ENCODE assay signal across 9 cellular contexts in genomic region chr12:53996188-53996885, GRCh38. TPM values are rescaled to one million over a fixed set of nuclear protein-coding genes. Genes with fewer than 3 reads are reported as not detected.
A peak's percentile ranks its signal among the peaks of the same experiment; 100 is the strongest.
DNase-seq lines count a peak whose midpoint lies in the region; ATAC-seq lines count a peak whose summit lies in the region.
"Had no signal": no experiment of that assay in that cellular context is flagged by ENCODE, and none has a peak within 500 bp of the region (broad histone marks: within the 10 kb centered on the region; RNA-seq: fewer than 3 reads in every experiment).

No MANE protein-coding gene starts in this region.

- H3K27me3 Mint-ChIP-seq in activated CD4-positive, alpha-beta T cell treated with anti-CD3 and anti-CD28 coated beads, Interleukin-2, amount 10 ng/mL, durations not matched to agents 24 days and 14 days, result peaks cover 88% of the 10 kb centered on the region
- H3K27me3 Mint-ChIP-seq in T-helper 17 cell (peaks cover 88% of the 10 kb centered on the region), immature natural killer cell (ENCODE audit: low read depth in 3 of 3) (peaks cover 67 to 76% (median 74%) of the 10 kb centered on the region in 3 donors)
- H3K27me3 Mint-ChIP-seq in stimulated activated naive CD8-positive, alpha-beta T cell treated with anti-CD3 and anti-CD28 coated beads, Interleukin-15, amount 100 ng/mL, for 72 hours, result peaks cover 100% of the 10 kb centered on the region

- peak overlapping the region; percentile 75 for H3K4me3 Mint-ChIP-seq in activated CD4-positive, alpha-beta T cell treated with anti-CD3 and anti-CD28 coated beads, Interleukin-2, amount 10 ng/mL, durations not matched to agents 24 days and 14 days
- peak overlapping the region; percentile 93 for H3K4me3 Mint-ChIP-seq in T-helper 17 cell
- peak overlapping the region; percentile 77 to 86 (median 85) for H3K4me3 Mint-ChIP-seq in immature natural killer cell
- peak overlapping the region; percentile 85 to 87 for H3K4me3 Mint-ChIP-seq in stimulated activated naive CD8-positive, alpha-beta T cell treated with anti-CD3 and anti-CD28 coated beads, Interleukin-15, amount 100 ng/mL, for 72 hours

- H3K9me3 ChIP-seq in T-helper 17 cell (ENCODE audit: control insufficient read depth, low read length, poor library complexity, severe bottlenecking), result no peaks in the 10 kb centered on the region

- peaks cover 3% of the 10 kb centered on the region for H3K36me3 Mint-ChIP-seq in activated CD4-positive, alpha-beta T cell treated with anti-CD3 and anti-CD28 coated beads, Interleukin-2, amount 10 ng/mL, durations not matched to agents 24 days and 14 days (ENCODE audit: low read depth)
- H3K36me3 Mint-ChIP-seq in T-helper 17 cell (ENCODE audit: low read depth) (peaks cover 4% of the 10 kb centered on the region), immature natural killer cell (peaks cover 0 to 4% (median 0%) of the 10 kb centered on the region in 3 donors)

- H3K9me3 Mint-ChIP-seq in activated CD4-positive, alpha-beta T cell treated with anti-CD3 and anti-CD28 coated beads, Interleukin-2, amount 10 ng/mL, durations not matched to agents 24 days and 14 days, result no peaks in the 10 kb centered on the region
- H3K9me3 Mint-ChIP-seq in immature natural killer cell, result peaks cover 0 to 10% (median 0%) of the 10 kb centered on the region in 6 donors
- H3K9me3 Mint-ChIP-seq in stimulated activated naive CD8-positive, alpha-beta T cell treated with anti-CD3 and anti-CD28 coated beads, Interleukin-15, amount 100 ng/mL, for 72 hours, result no peaks in the 10 kb centered on the region

- DNase-seq in activated CD4-positive, alpha-beta T cell treated with anti-CD3 and anti-CD28 coated beads, Interleukin-2, amount 10 ng/mL, durations not matched to agents 24 days and 14 days, result no peak
- no peak for DNase-seq in activated CD4-positive, alpha-beta T cell treated with anti-CD3 and anti-CD28 coated beads, Interleukin-2, amount 50 U/mL, for 4 hours
- DNase-seq in T-helper 17 cell, result no peak
- DNase-seq in immature natural killer cell, result no peak
- no peak for DNase-seq in stimulated activated naive CD8-positive, alpha-beta T cell treated with anti-CD3 and anti-CD28 coated beads, Interleukin-15, amount 100 ng/mL, for 72 hours
- no peak for DNase-seq in HK-2 (ENCODE audit: unreplicated experiment)
- no peak for DNase-seq in superior temporal gyrus (ENCODE audit: extremely low spot score)
- DNase-seq in NCI-H774 (lab: John Stamatoyannopoulos, UW), result no peak

- intact Hi-C loops in activated CD4-positive, alpha-beta T cell treated with anti-CD3 and anti-CD28 coated beads, Interleukin-2, amount 10 ng/mL, durations not matched to agents 24 days and 14 days (cut with micrococcal nuclease), result loop anchor here (2.0 to 10.0 kb wide), 4 partner anchors 14 to 62 kb away; partner anchors contain the start of genes HOXC13, HOXC4 and HOXC5

- ATAC-seq in T-helper 17 cell, result no peak
- peak; percentile 3 for ATAC-seq in stimulated activated naive CD8-positive, alpha-beta T cell treated with anti-CD3 and anti-CD28 coated beads, Interleukin-15, amount 100 ng/mL, for 72 hours

- no peak overlapping the region for H3K27ac Mint-ChIP-seq in activated CD4-positive, alpha-beta T cell treated with anti-CD3 and anti-CD28 coated beads, Interleukin-2, amount 10 ng/mL, durations not matched to agents 24 days and 14 days
- H3K27ac Mint-ChIP-seq in T-helper 17 cell (no peak overlapping the region), immature natural killer cell (peak overlapping the region in 1 of 6 donors; percentile 61)
- peak overlapping the region; percentile 14 to 34 for H3K27ac Mint-ChIP-seq in stimulated activated naive CD8-positive, alpha-beta T cell treated with anti-CD3 and anti-CD28 coated beads, Interleukin-15, amount 100 ng/mL, for 72 hours

- H3K4me1 Mint-ChIP-seq in activated CD4-positive, alpha-beta T cell treated with anti-CD3 and anti-CD28 coated beads, Interleukin-2, amount 10 ng/mL, durations not matched to agents 24 days and 14 days, result peaks cover 18% of the 10 kb centered on the region
- H3K4me1 Mint-ChIP-seq in T-helper 17 cell (peaks cover 29% of the 10 kb centered on the region), immature natural killer cell (peaks cover 34 to 38% of the 10 kb centered on the region in 2 donors)
- H3K4me1 Mint-ChIP-seq in stimulated activated naive CD8-positive, alpha-beta T cell treated with anti-CD3 and anti-CD28 coated beads, Interleukin-15, amount 100 ng/mL, for 72 hours, result peaks cover 68% of the 10 kb centered on the region

RNA-seq across cellular contexts. Expression of gene HOXC9, which starts 3.6 kb away (rescaled TPM):
- total RNA-seq in activated CD4-positive, alpha-beta T cell treated with anti-CD3 and anti-CD28 coated beads, Interleukin-2, amount 10 ng/mL, durations not matched to agents 24 days and 14 days, result not detected in 2 replicates
- not detected for total RNA-seq in T-helper 17 cell
- polyA plus RNA-seq in immature natural killer cell, result not detected

RNA-seq across cellular contexts. Expression of gene HOXC10, which starts 11.4 kb away (rescaled TPM):
- total RNA-seq in activated CD4-positive, alpha-beta T cell treated with anti-CD3 and anti-CD28 coated beads, Interleukin-2, amount 10 ng/mL, durations not matched to agents 24 days and 14 days, result not detected in 2 replicates
- not detected for total RNA-seq in T-helper 17 cell
- not detected for polyA plus RNA-seq in immature natural killer cell

RNA-seq across cellular contexts. Expression of gene HOXC8, which starts 12.4 kb away (rescaled TPM):
- total RNA-seq in activated CD4-positive, alpha-beta T cell treated with anti-CD3 and anti-CD28 coated beads, Interleukin-2, amount 10 ng/mL, durations not matched to agents 24 days and 14 days, result not detected in 2 replicates
- not detected for total RNA-seq in T-helper 17 cell
- polyA plus RNA-seq in immature natural killer cell, result not detected

RNA-seq across cellular contexts. Expression of gene HOTAIR, which starts 21.6 kb away (rescaled TPM):
- not detected in 2 replicates for total RNA-seq in activated CD4-positive, alpha-beta T cell treated with anti-CD3 and anti-CD28 coated beads, Interleukin-2, amount 10 ng/mL, durations not matched to agents 24 days and 14 days
- not detected for total RNA-seq in T-helper 17 cell
- not detected for polyA plus RNA-seq in immature natural killer cell
- polyA plus RNA-seq: adipose tissue had no signal

RNA-seq across cellular contexts. Expression of gene HOXC11, which starts 23.4 kb away (rescaled TPM):
- total RNA-seq in activated CD4-positive, alpha-beta T cell treated with anti-CD3 and anti-CD28 coated beads, Interleukin-2, amount 10 ng/mL, durations not matched to agents 24 days and 14 days, result not detected in 2 replicates
- total RNA-seq in T-helper 17 cell, result not detected
- polyA plus RNA-seq in immature natural killer cell, result not detected
- polyA plus RNA-seq: adipose tissue had no signal

Comparison
In these comparisons a context has a peak if more than half of its experiments do, and no peak if none do; other contexts are left out.
1. H3K27ac Mint-ChIP-seq: peak in stimulated activated naive CD8-positive, alpha-beta T cell treated with anti-CD3 and anti-CD28 coated beads, Interleukin-15, amount 100 ng/mL, for 72 hours (2 of 2); none in activated CD4-positive, alpha-beta T cell treated with anti-CD3 and anti-CD28 coated beads, Interleukin-2, amount 10 ng/mL, durations not matched to agents 24 days and 14 days (single experiment) and T-helper 17 cell (single experiment).
2. Peak in every context shown above with its lines, with median percentiles within 50 percentile points of each other: H3K4me3 Mint-ChIP-seq.